ENCODE assay signal across 1 cellular context in genomic region chr5:138240690-138241385, GRCh38.
TF ChIP-seq lines count a peak whose summit lies in the region.

No MANE protein-coding gene starts in this region.

TF ChIP-seq in GM23338, 12 proteins besides CTCF, POLR2A, EP300 and RAD21 (continued from another document):
- no peak for TF ChIP-seq REST (IDR thresholded peaks at IDR 0.05; ENCODE audit: unreplicated experiment)
- no peak for TF ChIP-seq ETS1 (IDR thresholded peaks at IDR 0.05)
- no peak for TF ChIP-seq EZH2 (IDR thresholded peaks at IDR 0.05; ENCODE audit: low read depth, unreplicated experiment)
- no peak for TF ChIP-seq ZNF114 (CRISPR knock-in tag; IDR thresholded peaks at IDR 0.05)
- TF ChIP-seq STAT1 (IDR thresholded peaks at IDR 0.05; ENCODE audit: unreplicated experiment), result no peak
- no peak for TF ChIP-seq ZNF331 (CRISPR knock-in tag; IDR thresholded peaks at IDR 0.05; ENCODE audit: low read depth)
- TF ChIP-seq NANOG (IDR thresholded peaks at IDR 0.05; ENCODE audit: borderline replicate concordance), result no peak
- no peak for TF ChIP-seq POLR2AphosphoS5 (IDR thresholded peaks at IDR 0.05; ENCODE audit: low read depth)
